ENCODE assay signal across 8 cellular contexts in the genomic region with DNA sequence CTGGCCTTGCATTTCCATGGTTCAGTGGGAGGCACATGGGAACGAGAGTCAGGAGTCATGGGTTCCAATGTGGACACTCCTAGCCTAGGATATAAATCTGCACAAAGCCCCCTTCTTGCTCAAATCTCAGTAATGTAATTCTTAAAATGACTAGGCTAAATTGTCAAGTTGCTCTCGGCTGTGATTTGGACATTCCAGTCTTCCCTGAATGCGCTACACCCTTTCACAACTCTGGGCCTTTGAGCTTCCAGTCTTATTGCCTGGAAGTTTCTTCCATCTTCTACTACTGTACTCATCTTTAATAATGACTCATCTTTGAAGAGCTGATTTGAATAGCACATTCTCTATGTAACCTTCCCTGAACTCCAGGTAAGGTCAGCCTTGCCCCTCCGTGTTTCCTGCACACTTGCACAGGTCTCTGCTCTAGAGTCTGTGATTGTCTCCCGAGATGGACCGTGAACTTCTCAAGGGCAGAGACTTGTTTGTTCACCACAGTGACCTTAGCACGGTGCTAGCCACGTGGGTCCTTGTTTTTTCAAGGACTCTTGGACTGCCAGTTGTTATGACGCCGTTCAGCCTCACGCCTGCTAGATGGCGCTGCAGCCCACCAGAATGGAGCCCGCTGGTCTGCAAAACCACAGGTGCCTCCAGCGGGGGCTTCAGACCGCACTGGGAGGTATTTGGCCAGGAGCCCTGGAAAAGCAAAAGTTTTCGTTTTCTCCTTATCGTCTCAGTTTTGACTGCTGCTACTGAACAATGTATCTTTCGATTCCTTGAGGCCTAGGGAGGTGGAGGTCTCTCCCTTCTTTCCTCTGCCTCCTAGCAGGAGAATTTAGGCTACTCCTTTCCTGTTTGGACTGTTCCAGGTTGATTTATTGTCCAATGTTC. TPM values are rescaled to one million over a fixed set of nuclear protein-coding genes. Genes with fewer than 3 reads are reported as not detected.
DNase-seq lines count a peak whose midpoint lies in the region; ATAC-seq, FAIRE-seq and TF ChIP-seq lines count a peak whose summit lies in the region.

No MANE protein-coding gene starts in this region.

- peak; percentile 64 for ATAC-seq in HG02759 (IDR thresholded peaks at IDR 0.05; ENCODE audit: unreplicated experiment)

- TF ChIP-seq CTCF in bronchial epithelial cell (IDR thresholded peaks at IDR 0.05; ENCODE audit: insufficient read depth, low read length, severe bottlenecking) = peak; percentile 94
- peak; percentile 94 for TF ChIP-seq CTCF in kidney epithelial cell (IDR thresholded peaks at IDR 0.05; ENCODE audit: insufficient read depth, low read length, poor library complexity, severe bottlenecking)

- DNase-seq in NCI-H146 (lab: John Stamatoyannopoulos, UW) = peak; percentile 70
- DNase-seq in NCI-H146 treated with DMSO at 0.1 percent for 48 hours (lab: John Stamatoyannopoulos, UW; ENCODE audit: unreplicated experiment) = no peak
- DNase-seq in NCI-H2029 treated with DMSO at 0.1 percent for 48 hours (lab: John Stamatoyannopoulos, UW) = peak; percentile 16
- peak in 3 of 4 experiments; percentile 17 to 24 (median 17) for DNase-seq in activated CD4-positive, CD25-positive, alpha-beta regulatory T cell (lab: John Stamatoyannopoulos, UW)
- DNase-seq in bronchial epithelial cell (ENCODE audit: low read depth) = peak; percentile 68
- DNase-seq in kidney epithelial cell (ENCODE audit: low read depth) = peak; percentile 14
- DNase-seq in stimulated activated CD4-positive, alpha-beta T cell treated with anti-CD3 and anti-CD28 coated beads, Interleukin-2, amount 100 ng/mL, for 24 hours = peak; percentile 62 to 77

- no peak for FAIRE-seq in bronchial epithelial cell (lab: Jason Lieb, UNC)

- no peak overlapping the region for H3K4me3 ChIP-seq in bronchial epithelial cell (ENCODE audit: low read depth, low read length)
- no peak overlapping the region for H3K4me3 ChIP-seq in kidney epithelial cell (ENCODE audit: low read depth, low read length)

- H3K36me3 ChIP-seq in bronchial epithelial cell (ENCODE audit: control insufficient read depth, insufficient read depth, low read length) (no peaks in the 10 kb centered on the region), kidney epithelial cell (ENCODE audit: control insufficient read depth, insufficient read depth, low read length) (no peaks in the 10 kb centered on the region)

- H3K27me3 ChIP-seq in bronchial epithelial cell (ENCODE audit: control insufficient read depth, insufficient read depth, low read length) = no peaks in the 10 kb centered on the region
- no peaks in the 10 kb centered on the region for H3K27me3 ChIP-seq in kidney epithelial cell (ENCODE audit: control insufficient read depth, insufficient read depth, low read length)

RNA-seq across cellular contexts. Expression of gene SEC61B, which starts 44.3 kb away (rescaled TPM):
- total RNA-seq in bronchial epithelial cell (62.9 and 77.2 TPM in 2 replicates), kidney epithelial cell (230 and 244 TPM in 2 replicates)

RNA-seq across cellular contexts. Expression of gene ALG2, which starts 44.6 kb away (rescaled TPM):
- total RNA-seq in bronchial epithelial cell (33.2 and 55.0 TPM in 2 replicates), kidney epithelial cell (52.4 and 54.1 TPM in 2 replicates)
